In the genomic region with DNA sequence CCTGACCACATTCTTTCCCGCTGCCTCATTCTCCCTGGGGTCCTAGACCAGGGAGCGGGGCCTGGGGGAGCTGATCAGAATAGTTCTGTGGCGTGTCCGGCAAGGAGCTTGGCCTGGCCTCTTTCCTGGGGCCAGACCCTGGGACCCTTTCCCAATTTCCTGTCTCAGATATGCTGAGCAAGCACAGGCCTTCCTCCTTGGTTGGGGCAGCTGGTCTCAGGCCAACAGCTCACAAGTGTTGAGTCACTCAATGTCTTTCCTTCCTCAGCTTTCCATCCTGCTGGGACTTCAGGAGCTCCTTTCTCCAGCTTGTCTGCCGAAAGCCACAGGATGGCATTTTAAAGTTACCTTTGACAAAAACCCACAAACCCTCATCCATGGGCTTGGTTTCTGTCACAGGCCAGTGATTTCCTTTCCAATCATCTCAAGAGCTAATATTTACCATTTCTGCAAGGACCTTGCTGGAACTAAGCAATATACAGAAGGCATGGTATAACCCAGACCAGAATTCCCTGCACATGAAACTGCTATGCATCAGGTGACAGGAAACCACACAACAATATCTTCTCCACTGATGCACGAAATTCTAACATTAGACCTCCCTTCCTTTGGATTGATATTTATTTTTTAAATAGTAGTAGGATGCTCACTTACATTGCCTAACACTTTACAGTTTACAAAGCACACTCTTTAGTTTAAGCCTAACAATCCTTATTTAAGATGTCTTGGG, we compare ENCODE assay signal across 12 cellular contexts. TPM values are rescaled to one million over a fixed set of nuclear protein-coding genes. Genes with fewer than 3 reads are reported as not detected.
DNase-seq lines count a peak whose midpoint lies in the region; ATAC-seq and TF ChIP-seq lines count a peak whose summit lies in the region.
"Had no signal": no experiment of that assay in that cellular context is flagged by ENCODE, and none has a peak within 500 bp of the region (broad histone marks: within the 10 kb centered on the region; RNA-seq: fewer than 3 reads in every experiment).

No MANE protein-coding gene starts in this region.

- H3K4me2 ChIP-seq in mammary epithelial cell (ENCODE audit: insufficient read depth, low read depth, low read length), result no peak overlapping the region
- H3K4me2 ChIP-seq in OCI-LY7 (ENCODE audit: low read length), result no peak overlapping the region

- TF ChIP-seq CTCF in MCF 10A (IDR thresholded peaks at IDR 0.05; ENCODE audit: unreplicated experiment), result no peak
- no peak for TF ChIP-seq CTCF in mammary epithelial cell (conservative IDR thresholded peaks at IDR 0.05 in 1 of 2, IDR thresholded peaks at IDR 0.05 in 1 of 2; ENCODE audit: extremely low read depth in 1 of 2, insufficient read depth in 1 of 2, low read depth in 1 of 2, low read length in 2 of 2)
- TF ChIP-seq CTCF in coronary artery (IDR thresholded peaks at IDR 0.05), result no peak
- TF ChIP-seq CTCF in OCI-LY7 (conservative IDR thresholded peaks at IDR 0.05; ENCODE audit: low read length), result no peak

- H3K4me1 ChIP-seq in mammary epithelial cell (ENCODE audit: insufficient read depth, low read length), result peaks cover 21% of the 10 kb centered on the region
- H3K4me1 ChIP-seq in OCI-LY7 (ENCODE audit: insufficient read depth, low read length, poor library complexity, severe bottlenecking), result no peaks in the 10 kb centered on the region

- no peak for ATAC-seq in HG03025 (IDR thresholded peaks at IDR 0.05; ENCODE audit: low FRiP score, unreplicated experiment)

- H4K20me1 ChIP-seq in mammary epithelial cell (ENCODE audit: insufficient read depth, low read length) (no peaks in the 10 kb centered on the region), OCI-LY7 (ENCODE audit: insufficient read depth, low read length) (no peaks in the 10 kb centered on the region)

- WGBS in mammary epithelial cell (ENCODE audit: low coverage, missing lambda C conversion rate), result 95% methylated on average over 6 of the region's 6 CpGs

- H3K27me3 Mint-ChIP-seq in MCF 10A (ENCODE audit: insufficient read depth, unreplicated experiment), result no peaks in the 10 kb centered on the region
- H3K27me3 Mint-ChIP-seq in T-helper 2 cell treated with Interferon-gamma antibody and Interleukin-4, amounts not matched to agents 5 μg/mL and 100 μg/mL, for 36 hours (ENCODE audit: low read depth), result no peaks in the 10 kb centered on the region

- BruUV-seq in MCF 10A (replicated peaks; lab: Mats Ljungman, UMichigan) (no TSS peak), mammary epithelial cell (replicated peaks; lab: Mats Ljungman, UMichigan) (no TSS peak), OCI-LY7 (replicated peaks; lab: Mats Ljungman, UMichigan) (no TSS peak)

- H3K36me3 Mint-ChIP-seq in MCF 10A (ENCODE audit: insufficient read depth, unreplicated experiment), result no peaks in the 10 kb centered on the region
- H3K36me3 Mint-ChIP-seq in T-helper 2 cell treated with Interferon-gamma antibody and Interleukin-4, amounts not matched to agents 5 μg/mL and 100 μg/mL, for 36 hours (ENCODE audit: low read depth), result peaks cover 3% of the 10 kb centered on the region
- H3K36me3 Mint-ChIP-seq: IgD-negative memory B cell had no signal

- CTCF ChIA-PET in MCF 10A (lab: Yijun Ruan, JAX), result interaction anchor here (0.8 to 9.0 kb wide), 11 partner anchors 9 to 818 kb away, joined by 3 to 279 read pairs (median 6); a partner anchor contains a TSS
- CTCF ChIA-PET in mammary epithelial cell (lab: Charles Lee; ENCODE audit: low non-redundant PET), result no interaction called here
- CTCF ChIA-PET in OCI-LY7 (lab: Charles Lee; ENCODE audit: unreplicated experiment), result interaction anchor here (0.8 kb wide), 1 partner anchor 81 kb away, joined by 3 read pairs; no protein-coding TSS in a partner anchor

- intact Hi-C loops in MCF 10A (cut with micrococcal nuclease), result loop anchor here (2.0 to 5.0 kb wide), 2 partner anchors 17 to 109 kb away; a partner anchor contains a TSS
- intact Hi-C loops in mammary epithelial cell (cut with micrococcal nuclease), result loop anchor here (5.0 kb wide), 1 partner anchor 236 kb away; no protein-coding TSS in a partner anchor
- intact Hi-C loops in OCI-LY7 (cut with micrococcal nuclease; ENCODE audit: unreplicated experiment), result loop anchor here (5.0 kb wide), 1 partner anchor 304 kb away; a partner anchor contains a TSS

- no peaks in the 10 kb centered on the region for H3K27me3 ChIP-seq in mammary epithelial cell (ENCODE audit: insufficient read depth, low read length)
- H3K27me3 ChIP-seq: transverse colon had no signal

- H3K4me1 Mint-ChIP-seq in MCF 10A (ENCODE audit: insufficient read depth, unreplicated experiment), result peaks cover 29% of the 10 kb centered on the region
- peaks cover 3% of the 10 kb centered on the region for H3K4me1 Mint-ChIP-seq in T-helper 2 cell treated with Interferon-gamma antibody and Interleukin-4, amounts not matched to agents 5 μg/mL and 100 μg/mL, for 36 hours (ENCODE audit: low read depth)

- H2AFZ ChIP-seq in mammary epithelial cell (ENCODE audit: low read depth, low read length) (no peak overlapping the region), OCI-LY7 (ENCODE audit: low read length) (no peak overlapping the region)

- H3K9me3 ChIP-seq in mammary epithelial cell (replicated peaks; ENCODE audit: insufficient read depth, low read length) (no peaks in the 10 kb centered on the region), OCI-LY7 (ENCODE audit: low read length) (no peaks in the 10 kb centered on the region)
- H3K9me3 ChIP-seq: transverse colon had no signal

- no peak overlapping the region for H3K4me3 Mint-ChIP-seq in MCF 10A (ENCODE audit: unreplicated experiment)
- no peak overlapping the region for H3K4me3 Mint-ChIP-seq in T-helper 2 cell treated with Interferon-gamma antibody and Interleukin-4, amounts not matched to agents 5 μg/mL and 100 μg/mL, for 36 hours
- H3K4me3 Mint-ChIP-seq: activated naive CD4-positive, alpha-beta T cell treated with anti-CD3 and anti-CD28 coated beads for 36 hours; IgD-negative memory B cell had no signal

- H3K27ac Mint-ChIP-seq in MCF 10A (ENCODE audit: low read depth, unreplicated experiment), result no peak overlapping the region
- H3K27ac Mint-ChIP-seq in T-helper 2 cell treated with Interferon-gamma antibody and Interleukin-4, amounts not matched to agents 5 μg/mL and 100 μg/mL, for 36 hours, result no peak overlapping the region
- H3K27ac Mint-ChIP-seq: activated naive CD4-positive, alpha-beta T cell treated with anti-CD3 and anti-CD28 coated beads for 36 hours; IgD-negative memory B cell had no signal

- peaks cover 10% of the 10 kb centered on the region for H3K9me3 Mint-ChIP-seq in MCF 10A (ENCODE audit: unreplicated experiment)
- H3K9me3 Mint-ChIP-seq in T-helper 2 cell treated with Interferon-gamma antibody and Interleukin-4, amounts not matched to agents 5 μg/mL and 100 μg/mL, for 36 hours, result peaks cover 7% of the 10 kb centered on the region

- H3K79me2 ChIP-seq in mammary epithelial cell (ENCODE audit: insufficient read depth, low read length), result no peaks in the 10 kb centered on the region
- no peaks in the 10 kb centered on the region for H3K79me2 ChIP-seq in OCI-LY7 (ENCODE audit: insufficient read depth, low read depth, low read length)

- in situ Hi-C loops in mammary epithelial cell (cut with MboI; ENCODE audit: low sequenced_read_pairs in 2 of 2), result loop anchor here in 1 of 2 donors (5.0 kb wide), 1 partner anchor 41 kb away; no protein-coding TSS in a partner anchor

- H3K27ac ChIP-seq in mammary epithelial cell (ENCODE audit: insufficient read depth, low read depth, low read length), result no peak overlapping the region
- H3K27ac ChIP-seq in coronary artery, result peak overlapping the region; percentile 65 to 66
- H3K27ac ChIP-seq in OCI-LY7 (ENCODE audit: low read depth, low read length, poor library complexity, severe bottlenecking), result no peak overlapping the region
- H3K27ac ChIP-seq: transverse colon had no signal

- H3K36me3 ChIP-seq in mammary epithelial cell (ENCODE audit: insufficient read depth, low read length), result no peaks in the 10 kb centered on the region
- H3K36me3 ChIP-seq in OCI-LY7 (ENCODE audit: insufficient read depth, low read length), result no peaks in the 10 kb centered on the region
- H3K36me3 ChIP-seq: transverse colon had no signal

- DNase-seq in MCF 10A (ENCODE audit: unreplicated experiment) (peak; percentile 80), mammary epithelial cell (no peak), coronary artery (ENCODE audit: low spot score) (no peak), lung microvascular endothelial cell (ENCODE audit: low read depth in 2 of 2) (peak; percentile 26 to 75), OCI-LY7 (ENCODE audit: low spot score) (no peak), ecto neural progenitor cell (ENCODE audit: low spot score) (no peak)
- DNase-seq in T-helper 2 cell treated with Interferon-gamma antibody and Interleukin-4, amounts not matched to agents 5 μg/mL and 100 μg/mL, for 36 hours (ENCODE audit: low spot score), result no peak
- DNase-seq: activated naive CD4-positive, alpha-beta T cell treated with anti-CD3 and anti-CD28 coated beads for 36 hours; NCI-H69; transverse colon had no signal

- no peaks in the 10 kb centered on the region for H3K9me2 ChIP-seq in OCI-LY7 (ENCODE audit: insufficient read depth, low read length)

- H3K4me3 ChIP-seq in mammary epithelial cell (replicated peaks in 1 of 3; ENCODE audit: insufficient read depth in 1 of 3, low read depth in 2 of 3, low read length in 3 of 3) (no peak overlapping the region), coronary artery (no peak overlapping the region), OCI-LY7 (ENCODE audit: low read depth, low read length, poor library complexity, severe bottlenecking) (no peak overlapping the region)
- H3K4me3 ChIP-seq: transverse colon had no signal

- POLR2A ChIA-PET in MCF 10A (lab: Yijun Ruan, JAX) (interaction anchor here (0.7 to 1.8 kb wide), 3 partner anchors 27 to 1959 kb away, joined by 3 to 4 read pairs (median 4); no protein-coding TSS in a partner anchor), OCI-LY7 (lab: Charles Lee) (interaction anchor here (0.6 to 1.6 kb wide), 3 partner anchors 42 to 444 kb away, joined by 3 to 4 read pairs (median 3); no protein-coding TSS in a partner anchor)

- dilution Hi-C loops in mammary epithelial cell (cut with HindIII; ENCODE audit: low sequenced_read_pairs), result loop anchor here (5.0 kb wide), 1 partner anchor 36 kb away; no protein-coding TSS in a partner anchor

- no peak overlapping the region for H3K9ac ChIP-seq in mammary epithelial cell (ENCODE audit: insufficient read depth, low read length)

RNA-seq across cellular contexts. Expression of a gene that starts 19.5 kb away (rescaled TPM):
- total RNA-seq in MCF 10A (2022) (not detected in 2 replicates), mammary epithelial cell (not detected), lung microvascular endothelial cell (0.40 and 0.65 TPM in 2 replicates), OCI-LY7 (2022) (not detected in 2 replicates)
- polyA plus RNA-seq in mammary epithelial cell, result not detected
- not detected for polyA minus RNA-seq in mammary epithelial cell
- not detected in 2 replicates for total RNA-seq in OCI-LY7 (2014; rRNA removed; shearing (Covaris generic))
- polyA plus RNA-seq: IgD-negative memory B cell had no signal

Comparison
In these comparisons a context has a peak if more than half of its experiments do, and no peak if none do; other contexts are left out.
1. DNase-seq: peak in MCF 10A (single experiment) and lung microvascular endothelial cell (2 of 2); none in mammary epithelial cell (single experiment), coronary artery (single experiment), OCI-LY7 (single experiment), T-helper 2 cell treated with Interferon-gamma antibody and Interleukin-4, amounts not matched to agents 5 μg/mL and 100 μg/mL, for 36 hours (single experiment) and ecto neural progenitor cell (single experiment).
2. H3K27ac ChIP-seq: peak in coronary artery (2 of 2); none in mammary epithelial cell (single experiment) and OCI-LY7 (single experiment).